ENCODE assay signal across 11 cellular contexts in genomic region chr6:168007592-168008338, GRCh38. TPM values are rescaled to one million over a fixed set of nuclear protein-coding genes. Genes with fewer than 3 reads are reported as not detected.
DNase-seq lines count a peak whose midpoint lies in the region; FAIRE-seq and TF ChIP-seq lines count a peak whose summit lies in the region.
"Had no signal": no experiment of that assay in that cellular context is flagged by ENCODE, and none has a peak within 500 bp of the region (broad histone marks: within the 10 kb centered on the region; RNA-seq: fewer than 3 reads in every experiment).

No MANE protein-coding gene starts in this region.

- H3K9ac ChIP-seq in BLaER1 (no peak overlapping the region), mesenchymal stem cell (ENCODE audit: low read length) (peak overlapping the region; percentile 61)

- no peak overlapping the region for H2AFZ ChIP-seq in mesenchymal stem cell (ENCODE audit: low read depth, low read length)

- H3K23ac ChIP-seq in mesenchymal stem cell (ENCODE audit: low read length in 2 of 2) = no peak overlapping the region

- no peak overlapping the region for H2AK5ac ChIP-seq in mesenchymal stem cell (ENCODE audit: low read length, severe bottlenecking)

- H3K18ac ChIP-seq in mesenchymal stem cell (ENCODE audit: low read depth in 1 of 2, low read length in 2 of 2) = no peak overlapping the region

- H2BK120ac ChIP-seq in mesenchymal stem cell (ENCODE audit: low read depth, low read length) = no peak overlapping the region

- no peaks in the 10 kb centered on the region for H4K20me1 ChIP-seq in BLaER1

- no peak overlapping the region for H2BK12ac ChIP-seq in mesenchymal stem cell (ENCODE audit: low read length in 2 of 2)

- H3K4me1 ChIP-seq in BLaER1 (peaks cover 17% of the 10 kb centered on the region), mesenchymal stem cell (ENCODE audit: control insufficient read depth, insufficient read depth, low read depth, low read length) (peaks cover 3% of the 10 kb centered on the region)

- H2BK5ac ChIP-seq in mesenchymal stem cell (ENCODE audit: low read depth, low read length, poor library complexity, severe bottlenecking) = peak overlapping the region; percentile 26

- DNase-seq in NB4 (ENCODE audit: low read depth) = peak; percentile 73
- DNase-seq in bronchial epithelial cell (ENCODE audit: low read depth) = peak; percentile 98
- DNase-seq in mesenchymal stem cell = peak; percentile 100
- no peak for DNase-seq in NCI-H748 treated with DMSO at 0.1 percent for 48 hours (lab: John Stamatoyannopoulos, UW)
- no peak for DNase-seq in inferior parietal cortex (ENCODE audit: extremely low spot score)
- no peak for DNase-seq in HuH-7.5 (ENCODE audit: low spot score)
- no peak for DNase-seq in activated effector memory CD4-positive, alpha-beta T cell treated with Interleukin-2 at 50 U/mL for 16 hours
- DNase-seq: activated CD8-positive, alpha-beta memory T cell treated with anti-CD3 and anti-CD28 coated beads, Interleukin-2, amount 10 ng/mL, durations not matched to agents 7 days and 5 days; NCI-H2227 treated with DMSO at 0.1 percent for 48 hours had no signal

- WGBS in mesenchymal stem cell = 0% methylated on average over 2 of the region's 3 CpGs

- H3K27ac ChIP-seq in BLaER1 = no peak overlapping the region; the same call in 1 of the 2 replicates
- peak overlapping the region; percentile 68 for H3K27ac ChIP-seq in mesenchymal stem cell (ENCODE audit: low read length, poor library complexity, severe bottlenecking)

- H3K79me1 ChIP-seq in mesenchymal stem cell (replicated peaks; ENCODE audit: low read length, poor library complexity, severe bottlenecking) = no peaks in the 10 kb centered on the region

- peak; percentile 97 for FAIRE-seq in bronchial epithelial cell (lab: Jason Lieb, UNC)

- no peak overlapping the region for H4K91ac ChIP-seq in mesenchymal stem cell (ENCODE audit: low read length)

- H3K36me3 ChIP-seq in BLaER1 = peaks cover 4% of the 10 kb centered on the region; the same call in 1 of the 2 replicates
- H3K36me3 ChIP-seq in bronchial epithelial cell (ENCODE audit: control insufficient read depth, insufficient read depth, low read length) = no peaks in the 10 kb centered on the region
- H3K36me3 ChIP-seq in mesenchymal stem cell (ENCODE audit: control insufficient read depth in 1 of 2, insufficient read depth in 2 of 2, low read depth in 1 of 2, low read length in 2 of 2) = no peaks in the 10 kb centered on the region

- H4K8ac ChIP-seq in mesenchymal stem cell (ENCODE audit: low read length) = no peak overlapping the region

- H3K4me3 ChIP-seq in BLaER1 (no peak overlapping the region), NB4 (ENCODE audit: low read depth, low read length) (no peak overlapping the region), bronchial epithelial cell (ENCODE audit: low read depth, low read length) (no peak overlapping the region), mesenchymal stem cell (ENCODE audit: insufficient read depth in 1 of 2, low read depth in 1 of 2, low read length in 2 of 2) (no peak overlapping the region)

- H3K27me3 ChIP-seq in BLaER1 (no peaks in the 10 kb centered on the region), bronchial epithelial cell (ENCODE audit: control insufficient read depth, insufficient read depth, low read length) (peaks cover 11% of the 10 kb centered on the region), mesenchymal stem cell (ENCODE audit: control insufficient read depth in 1 of 2, insufficient read depth in 1 of 2, low read length in 2 of 2) (peaks cover 0 to 22% of the 10 kb centered on the region in 2 experiments)

- no peak for TF ChIP-seq POLR2A in NB4 (IDR thresholded peaks at IDR 0.05; ENCODE audit: extremely low read depth, insufficient read length)

- no peak overlapping the region for H2BK15ac ChIP-seq in mesenchymal stem cell (ENCODE audit: low read depth, poor library complexity, severe bottlenecking)

- peaks cover 61% of the 10 kb centered on the region for H3K9me3 ChIP-seq in BLaER1
- peaks cover 43% of the 10 kb centered on the region for H3K9me3 ChIP-seq in mesenchymal stem cell (ENCODE audit: control insufficient read depth, low read length)

- no peak overlapping the region for H3K4ac ChIP-seq in mesenchymal stem cell (ENCODE audit: low read depth in 1 of 2, low read length in 2 of 2)

- peak overlapping the region; percentile 28 for H3K4me2 ChIP-seq in BLaER1
- no peak overlapping the region for H3K4me2 ChIP-seq in mesenchymal stem cell (ENCODE audit: low read length, poor library complexity, severe bottlenecking)

- no peak for TF ChIP-seq CTCF in NB4 (IDR thresholded peaks at IDR 0.05; ENCODE audit: low read depth, low read length)
- no peak for TF ChIP-seq CTCF in bronchial epithelial cell (IDR thresholded peaks at IDR 0.05; ENCODE audit: insufficient read depth, low read length, severe bottlenecking)

- no peak overlapping the region for H3K14ac ChIP-seq in mesenchymal stem cell (ENCODE audit: low read length in 2 of 2)

RNA-seq across cellular contexts. Expression of gene KIF25, which starts 10.3 kb away (rescaled TPM):
- total RNA-seq in bronchial epithelial cell = not detected in 2 replicates
- 0.40 TPM for polyA plus RNA-seq in mesenchymal stem cell (2013, experiment 1 of 2)
- polyA plus RNA-seq in mesenchymal stem cell (2013, experiment 2 of 2) = 0.63 TPM
- total RNA-seq: activated CD8-positive, alpha-beta memory T cell treated with anti-CD3 and anti-CD28 coated beads, Interleukin-2, amount 10 ng/mL, durations not matched to agents 7 days and 5 days; G401 had no signal

Comparison
In these comparisons a context has a peak if more than half of its experiments do, and no peak if none do; other contexts are left out.
1. DNase-seq: peak in NB4 (single experiment), bronchial epithelial cell (single experiment) and mesenchymal stem cell (single experiment); none in NCI-H748 treated with DMSO at 0.1 percent for 48 hours (single experiment), inferior parietal cortex (single experiment), HuH-7.5 (single experiment) and activated effector memory CD4-positive, alpha-beta T cell treated with Interleukin-2 at 50 U/mL for 16 hours (single experiment).